8 cellular contexts compared by ENCODE assay signal in genomic region chr17:35312790-35313711, GRCh38.
DNase-seq lines count a peak whose midpoint lies in the region; ATAC-seq and TF ChIP-seq lines count a peak whose summit lies in the region.

No MANE protein-coding gene starts in this region.

- peak; percentile 89 to 98 (median 90) for DNase-seq in CD4-positive, alpha-beta memory T cell
- DNase-seq in GM20000 (ENCODE audit: low spot score) (peak; percentile 59), SKM-1 treated with dmso at 0.1 percent for 144 hours (lab: John Stamatoyannopoulos, UW; ENCODE audit: unreplicated experiment) (peak; percentile 68), left ventricle myocardium inferior (peak; percentile 24), prostate gland (ENCODE audit: low spot score) (peak; percentile 66), upper lobe of left lung (peak in 1 of 2 donors; percentile 68)
- DNase-seq in activated naive CD8-positive, alpha-beta T cell treated with anti-CD3 and anti-CD28 coated beads for 36 hours = peak; percentile 83

- H3K9me3 ChIP-seq in CD4-positive, alpha-beta memory T cell (ENCODE audit: control insufficient read depth in 1 of 2, low read length in 2 of 2) = no peaks in the 10 kb centered on the region
- peaks cover 12% of the 10 kb centered on the region for H3K9me3 ChIP-seq in left ventricle myocardium inferior (replicated peaks)
- no peaks in the 10 kb centered on the region for H3K9me3 ChIP-seq in prostate gland
- H3K9me3 ChIP-seq in upper lobe of left lung = no peaks in the 10 kb centered on the region

- no peaks in the 10 kb centered on the region for H3K27me3 ChIP-seq in CD4-positive, alpha-beta memory T cell (ENCODE audit: insufficient read depth, low read length)
- H3K27me3 ChIP-seq in left ventricle myocardium inferior (ENCODE audit: low read depth) = no peaks in the 10 kb centered on the region
- no peaks in the 10 kb centered on the region for H3K27me3 ChIP-seq in prostate gland (replicated peaks; ENCODE audit: insufficient read depth)
- no peaks in the 10 kb centered on the region for H3K27me3 ChIP-seq in upper lobe of left lung

- peaks cover 0 to 15% (median 9%) of the 10 kb centered on the region in 8 donors for H3K9me3 Mint-ChIP-seq in CD4-positive, alpha-beta memory T cell
- peaks cover 4% of the 10 kb centered on the region for H3K9me3 Mint-ChIP-seq in activated naive CD8-positive, alpha-beta T cell treated with anti-CD3 and anti-CD28 coated beads for 36 hours

- no peaks in the 10 kb centered on the region for H3K27me3 Mint-ChIP-seq in CD4-positive, alpha-beta memory T cell
- H3K27me3 Mint-ChIP-seq in activated naive CD8-positive, alpha-beta T cell treated with anti-CD3 and anti-CD28 coated beads for 36 hours = no peaks in the 10 kb centered on the region

- peaks cover 31% of the 10 kb centered on the region for H3K4me1 ChIP-seq in CD4-positive, alpha-beta memory T cell (ENCODE audit: insufficient read depth, low read length)
- H3K4me1 ChIP-seq in left ventricle myocardium inferior (peaks cover 37% of the 10 kb centered on the region), prostate gland (replicated peaks) (peaks cover 3% of the 10 kb centered on the region), upper lobe of left lung (peaks cover 24 to 31% (median 28%) of the 10 kb centered on the region in 4 donors)

- POLR2A ChIA-PET in CD4-positive, alpha-beta memory T cell (lab: Charles Lee; ENCODE audit: partially characterized antibody) = interaction anchor here (0.6 to 11.3 kb wide), 59 partner anchors 9 to 435 kb away, joined by 3 to 316 read pairs (median 4); partner anchors contain the start of genes NLE1, PEX12, SLFN11 and SLFN12L

- peaks cover 2 to 3% of the 10 kb centered on the region in 2 donors for H3K36me3 Mint-ChIP-seq in CD4-positive, alpha-beta memory T cell
- no peaks in the 10 kb centered on the region for H3K36me3 Mint-ChIP-seq in activated naive CD8-positive, alpha-beta T cell treated with anti-CD3 and anti-CD28 coated beads for 36 hours

- TF ChIP-seq CTCF in GM20000 (IDR thresholded peaks at IDR 0.05; ENCODE audit: extremely low read depth, missing control alignments) (peak; percentile 71), LNCAP (IDR thresholded peaks at IDR 0.05) (peak; percentile 75), left ventricle myocardium inferior (IDR thresholded peaks at IDR 0.05; ENCODE audit: borderline replicate concordance) (peak; percentile 88), prostate gland (IDR thresholded peaks at IDR 0.05) (peak in 3 of 4 experiments; percentile 62 to 81 (median 75)), upper lobe of left lung (IDR thresholded peaks at IDR 0.05) (peak; percentile 62 to 86 (median 77))

- 37% methylated on average over 20 of the region's 20 CpGs for WGBS in prostate gland
- 17 to 25% methylated on average over 18 to 19 of the region's 20 CpGs for WGBS in upper lobe of left lung, 2 donors

- peaks cover 42 to 72% (median 58%) of the 10 kb centered on the region in 4 donors for H3K4me1 Mint-ChIP-seq in CD4-positive, alpha-beta memory T cell
- H3K4me1 Mint-ChIP-seq in activated naive CD8-positive, alpha-beta T cell treated with anti-CD3 and anti-CD28 coated beads for 36 hours = peaks cover 25% of the 10 kb centered on the region

- peak overlapping the region; percentile 89 to 100 (median 98) for H3K27ac Mint-ChIP-seq in CD4-positive, alpha-beta memory T cell
- H3K27ac Mint-ChIP-seq in activated naive CD8-positive, alpha-beta T cell treated with anti-CD3 and anti-CD28 coated beads for 36 hours = peak overlapping the region; percentile 90

- peak overlapping the region; percentile 89 to 98 (median 94) for H3K4me3 Mint-ChIP-seq in CD4-positive, alpha-beta memory T cell
- H3K4me3 Mint-ChIP-seq in activated naive CD8-positive, alpha-beta T cell treated with anti-CD3 and anti-CD28 coated beads for 36 hours = peak overlapping the region; percentile 85

- no peaks in the 10 kb centered on the region for H3K36me3 ChIP-seq in CD4-positive, alpha-beta memory T cell (ENCODE audit: insufficient read depth, low read length)
- H3K36me3 ChIP-seq in left ventricle myocardium inferior = no peaks in the 10 kb centered on the region
- H3K36me3 ChIP-seq in prostate gland = no peaks in the 10 kb centered on the region
- no peaks in the 10 kb centered on the region for H3K36me3 ChIP-seq in upper lobe of left lung

- H3K4me3 ChIP-seq in CD4-positive, alpha-beta memory T cell (ENCODE audit: low read length in 2 of 2) = peak overlapping the region; percentile 7 to 60
- H3K4me3 ChIP-seq in left ventricle myocardium inferior = peak overlapping the region; percentile 66
- H3K4me3 ChIP-seq in prostate gland = peak overlapping the region in 1 of 2 donors; percentile 5
- peak overlapping the region in 3 of 4 donors; percentile 25 to 45 (median 42) for H3K4me3 ChIP-seq in upper lobe of left lung

- intact Hi-C loops in CD4-positive, alpha-beta memory T cell (cut with micrococcal nuclease) = loop anchor here (1.0 to 2.0 kb wide), 12 partner anchors 28 to 434 kb away; partner anchors contain the start of genes NLE1, PEX12, SLFN11 and SLFN12
- intact Hi-C loops in left ventricle myocardium inferior (cut with micrococcal nuclease) = loop anchor here (2.0 to 5.0 kb wide), 2 partner anchors 120 to 219 kb away; partner anchors contain the start of gene SLFN12
- intact Hi-C loops in prostate gland (cut with DNase I) = loop anchor here (2.0 to 5.0 kb wide), 2 partner anchors 141 to 226 kb away; no protein-coding TSS in a partner anchor

- peak; percentile 93 to 94 for ATAC-seq in upper lobe of left lung (ENCODE audit: low FRiP score in 2 of 2)

- TF ChIP-seq POLR2A in prostate gland (IDR thresholded peaks at IDR 0.05) (no peak), upper lobe of left lung (IDR thresholded peaks at IDR 0.05) (peak in 2 of 4 donors; percentile 26 to 58)

- CTCF ChIA-PET in CD4-positive, alpha-beta memory T cell (lab: Charles Lee; ENCODE audit: partially characterized antibody) = interaction anchor here (0.6 to 6.5 kb wide), 53 partner anchors 11 to 299 kb away, joined by 3 to 270 read pairs (median 4); partner anchors contain the start of genes SLFN11, SLFN12L, SLFN13 and SLFN5

- peak overlapping the region; percentile 60 for H3K27ac ChIP-seq in CD4-positive, alpha-beta memory T cell (ENCODE audit: low read depth, low read length)
- H3K27ac ChIP-seq in left ventricle myocardium inferior (replicated peaks) = peak overlapping the region; percentile 88
- H3K27ac ChIP-seq in prostate gland = no peak overlapping the region
- peak overlapping the region; percentile 33 to 82 (median 73) for H3K27ac ChIP-seq in upper lobe of left lung

- no peak for TF ChIP-seq EP300 in upper lobe of left lung (IDR thresholded peaks at IDR 0.05)

Comparison
In these comparisons a context has a peak if more than half of its experiments do, and no peak if none do; other contexts are left out.
1. H3K27ac ChIP-seq: peak in CD4-positive, alpha-beta memory T cell (single experiment), left ventricle myocardium inferior (single experiment) and upper lobe of left lung (4 of 4); none in prostate gland (0 of 2).
2. Peak in every context shown above with its lines, with median percentiles within 50 percentile points of each other: CTCF ChIP-seq.